31 cellular contexts compared by ENCODE assay signal in the genomic region with DNA sequence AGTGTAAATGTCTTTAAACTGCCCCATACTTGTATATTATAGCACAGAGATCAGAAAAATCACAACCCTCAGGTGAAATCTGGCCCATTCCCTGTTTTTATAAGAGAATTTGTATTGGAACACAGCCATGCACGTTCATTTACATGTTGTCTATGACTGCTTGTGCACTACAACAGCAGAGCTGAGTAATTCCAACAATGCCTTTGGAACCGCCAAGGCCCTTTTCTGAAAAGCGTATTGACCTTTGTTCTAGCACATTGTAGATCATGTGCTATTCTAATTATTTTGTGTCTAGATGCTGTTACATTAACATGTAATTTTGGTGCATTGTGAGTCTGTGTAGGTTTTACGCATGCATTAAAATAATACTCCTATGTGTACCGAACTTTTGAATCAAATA.
"Had no signal": no experiment of that assay in that cellular context is flagged by ENCODE, and none has a peak within 500 bp of the region (broad histone marks: within the 10 kb centered on the region; RNA-seq: fewer than 3 reads in every experiment).

No MANE protein-coding gene starts in this region.

- H3K27ac ChIP-seq: adrenal gland, breast epithelium, cardiac muscle cell, colonic mucosa had no signal

- H3K4me3 Mint-ChIP-seq: activated CD4-positive, alpha-beta memory T cell treated with anti-CD3 and anti-CD28 coated beads for 36 hours; activated CD4-positive, alpha-beta T cell treated with anti-CD3 and anti-CD28 coated beads for 36 hours; activated CD4-positive, alpha-beta T cell treated with anti-CD3 and anti-CD28 coated beads, Interleukin-2, amount 10 ng/mL, durations not matched to agents 24 days and 14 days; activated naive CD4-positive, alpha-beta T cell treated with anti-CD3 and anti-CD28 coated beads for 36 hours; activated naive CD4-positive, alpha-beta T cell treated with anti-CD3 and anti-CD28 coated beads, Interleukin-2, amount 50 U/mL, for 24 hours; activated naive CD8-positive, alpha-beta T cell treated with anti-CD3 and anti-CD28 coated beads for 36 hours; activated naive CD8-positive, alpha-beta T cell treated with anti-CD3 and anti-CD28 coated beads, Interleukin-2, amount 50 U/mL, for 24 hours; activated T-cell treated with anti-CD3 and anti-CD28 coated beads, Interleukin-2, amount 50 U/mL, for 4 hours; brain; T-helper 17 cell; T-helper 2 cell treated with Interferon-gamma antibody and Interleukin-4, amounts not matched to agents 5 μg/mL and 100 μg/mL, for 36 hours had no signal

- H3K36me3 ChIP-seq: adrenal gland, breast epithelium, cardiac muscle cell, colonic mucosa had no signal

- H3K27ac Mint-ChIP-seq: activated CD4-positive, alpha-beta memory T cell treated with anti-CD3 and anti-CD28 coated beads for 36 hours; activated CD4-positive, alpha-beta T cell treated with anti-CD3 and anti-CD28 coated beads for 36 hours; activated CD4-positive, alpha-beta T cell treated with anti-CD3 and anti-CD28 coated beads, Interleukin-2, amount 10 ng/mL, durations not matched to agents 24 days and 14 days; activated naive CD4-positive, alpha-beta T cell treated with anti-CD3 and anti-CD28 coated beads for 36 hours; activated naive CD4-positive, alpha-beta T cell treated with anti-CD3 and anti-CD28 coated beads, Interleukin-2, amount 50 U/mL, for 24 hours; activated naive CD8-positive, alpha-beta T cell treated with anti-CD3 and anti-CD28 coated beads for 36 hours; activated naive CD8-positive, alpha-beta T cell treated with anti-CD3 and anti-CD28 coated beads, Interleukin-2, amount 50 U/mL, for 24 hours; activated T-helper 2 cell treated with anti-CD3 and anti-CD28 coated beads, Interferon-gamma antibody, Interleukin-2, Interleukin-4, amounts not matched to agents 10 μg/mL and 5 μg/mL and 100 μg/mL, durations not matched to agents 14 hours and 24 hours and 36 hours; brain; T-helper 17 cell; T-helper 2 cell treated with Interferon-gamma antibody and Interleukin-4, amounts not matched to agents 5 μg/mL and 100 μg/mL, for 36 hours had no signal

- H3K4me1 ChIP-seq: adrenal gland, breast epithelium, colonic mucosa had no signal

- ATAC-seq: activated CD4-positive, alpha-beta T cell treated with anti-CD3 and anti-CD28 coated beads for 36 hours; activated naive CD8-positive, alpha-beta T cell treated with anti-CD3 and anti-CD28 coated beads, Interleukin-2, amount 50 U/mL, for 24 hours; activated T-cell treated with anti-CD3 and anti-CD28 coated beads, Interleukin-2, amount 50 U/mL, for 4 hours; esophagus mucosa; T-helper 17 cell had no signal

- H3K4me3 ChIP-seq: adrenal gland, breast epithelium, cardiac muscle cell, colonic mucosa had no signal

- DNase-seq: activated CD4-positive, alpha-beta memory T cell treated with anti-CD3 and anti-CD28 coated beads for 36 hours; activated CD4-positive, alpha-beta T cell treated with anti-CD3 and anti-CD28 coated beads for 36 hours; activated CD4-positive, alpha-beta T cell treated with anti-CD3 and anti-CD28 coated beads, Interleukin-2, amount 10 ng/mL, durations not matched to agents 24 days and 14 days; activated CD4-positive, CD25-positive, alpha-beta regulatory T cell; activated CD4-positive, CD25-positive, alpha-beta regulatory T cell treated with anti-CD3 and anti-CD28 coated beads, Interleukin-2, amount 50 U/mL, for 72 hours; activated effector memory CD4-positive, alpha-beta T cell treated with anti-CD3 and anti-CD28 coated beads, Interleukin-2, amount 50 U/mL, for 16 hours; activated naive CD4-positive, alpha-beta T cell treated with anti-CD3 and anti-CD28 coated beads for 36 hours; activated naive CD8-positive, alpha-beta T cell treated with anti-CD3 and anti-CD28 coated beads for 36 hours; activated naive CD8-positive, alpha-beta T cell treated with anti-CD3 and anti-CD28 coated beads, Interleukin-2, amount 50 U/mL, for 24 hours; activated T-cell treated with anti-CD3 and anti-CD28 coated beads, Interleukin-2, amount 50 U/mL, for 4 hours; adrenal gland; amygdala; aorta; central memory CD4-positive, alpha-beta T cell; cerebellar nuclear complex; colonic mucosa; effector CD8-positive, alpha-beta T cell; foreskin fibroblast; head of caudate nucleus; hippocampal formation; T-helper 17 cell; T1000 had no signal

- FAIRE-seq: endometrium, frontal cortex had no signal

- H3K27me3 Mint-ChIP-seq: activated CD4-positive, alpha-beta memory T cell treated with anti-CD3 and anti-CD28 coated beads for 36 hours; activated CD4-positive, alpha-beta T cell treated with anti-CD3 and anti-CD28 coated beads for 36 hours; activated CD4-positive, alpha-beta T cell treated with anti-CD3 and anti-CD28 coated beads, Interleukin-2, amount 10 ng/mL, durations not matched to agents 24 days and 14 days; activated naive CD4-positive, alpha-beta T cell treated with anti-CD3 and anti-CD28 coated beads, Interleukin-2, amount 50 U/mL, for 24 hours; activated naive CD8-positive, alpha-beta T cell treated with anti-CD3 and anti-CD28 coated beads for 36 hours; activated naive CD8-positive, alpha-beta T cell treated with anti-CD3 and anti-CD28 coated beads, Interleukin-2, amount 50 U/mL, for 24 hours; brain; T-helper 17 cell had no signal

- H3K9me3 Mint-ChIP-seq: activated naive CD4-positive, alpha-beta T cell treated with anti-CD3 and anti-CD28 coated beads, Interleukin-2, amount 50 U/mL, for 24 hours; brain; T-helper 2 cell treated with Interferon-gamma antibody and Interleukin-4, amounts not matched to agents 5 μg/mL and 100 μg/mL, for 36 hours had no signal

- H3K27me3 ChIP-seq: adrenal gland, breast epithelium, colonic mucosa had no signal

- H3K9me3 ChIP-seq: adrenal gland, breast epithelium, colonic mucosa had no signal

- H3K36me3 Mint-ChIP-seq: brain had no signal
